ENCODE assay signal across 9 cellular contexts in genomic region chr11:15707971-15708370, GRCh38.
A peak's percentile ranks its signal among the peaks of the same experiment; 100 is the strongest.
DNase-seq lines count a peak whose midpoint lies in the region; ATAC-seq and TF ChIP-seq lines count a peak whose summit lies in the region.
"Had no signal": no experiment of that assay in that cellular context is flagged by ENCODE, and none has a peak within 500 bp of the region (broad histone marks: within the 10 kb centered on the region; RNA-seq: fewer than 3 reads in every experiment).

No MANE protein-coding gene starts in this region.

- H3K27me3 Mint-ChIP-seq in dendritic cell treated with granulocyte-macrophage colony-stimulating factor and Interleukin-4, amounts not matched to agents 40 ng/mL and 50 ng/mL, for 4 days = peaks cover 25% of the 10 kb centered on the region
- no peaks in the 10 kb centered on the region for H3K27me3 Mint-ChIP-seq in activated T-cell treated with anti-CD3 and anti-CD28 coated beads, Interleukin-2, amount 50 U/mL, for 4 hours (ENCODE audit: low read depth)

- WGBS in sigmoid colon, 2 donors = 10 to 29% methylated on average over 2 of the region's 2 CpGs

- peak; percentile 85 for DNase-seq in DMS53 (lab: John Stamatoyannopoulos, UW)
- DNase-seq in NCI-H446 (lab: John Stamatoyannopoulos, UW) = peak; percentile 37 to 78
- peak; percentile 77 for DNase-seq in mucosa of gallbladder (ENCODE audit: low spot score)
- DNase-seq in sigmoid colon = no peak
- DNase-seq in activated T-cell treated with anti-CD3 and anti-CD28 coated beads, Interleukin-2, amount 50 U/mL, for 4 hours = no peak
- no peak for DNase-seq in NCI-H187 treated with DMSO at 0.1 percent for 48 hours (lab: John Stamatoyannopoulos, UW)
- DNase-seq: dermis blood vessel endothelial cell had no signal

- no peaks in the 10 kb centered on the region for H3K27me3 ChIP-seq in sigmoid colon

- intact Hi-C loops in dendritic cell treated with granulocyte-macrophage colony-stimulating factor and Interleukin-4, amounts not matched to agents 40 ng/mL and 50 ng/mL, for 4 days (cut with micrococcal nuclease) = no loop called here
- intact Hi-C loops in sigmoid colon (cut with DNase I) = no loop called here

- no peaks in the 10 kb centered on the region for H3K36me3 ChIP-seq in sigmoid colon

- no peak overlapping the region for H3K4me3 ChIP-seq in sigmoid colon

- no peak for TF ChIP-seq CTCF in sigmoid colon (IDR thresholded peaks at IDR 0.05)

- H3K4me1 ChIP-seq in sigmoid colon = peaks cover 0 to 11% (median 3%) of the 10 kb centered on the region in 4 donors

- no peaks in the 10 kb centered on the region for H3K36me3 Mint-ChIP-seq in dendritic cell treated with granulocyte-macrophage colony-stimulating factor and Interleukin-4, amounts not matched to agents 40 ng/mL and 50 ng/mL, for 4 days (ENCODE audit: low read depth)
- H3K36me3 Mint-ChIP-seq in activated T-cell treated with anti-CD3 and anti-CD28 coated beads, Interleukin-2, amount 50 U/mL, for 4 hours (ENCODE audit: insufficient read depth) = no peaks in the 10 kb centered on the region

- H3K4me1 Mint-ChIP-seq in dendritic cell treated with granulocyte-macrophage colony-stimulating factor and Interleukin-4, amounts not matched to agents 40 ng/mL and 50 ng/mL, for 4 days (ENCODE audit: low read depth) = peaks cover 20% of the 10 kb centered on the region
- H3K4me1 Mint-ChIP-seq in activated T-cell treated with anti-CD3 and anti-CD28 coated beads, Interleukin-2, amount 50 U/mL, for 4 hours (ENCODE audit: low read depth) = no peaks in the 10 kb centered on the region

- no peaks in the 10 kb centered on the region for H3K9me3 ChIP-seq in sigmoid colon

- H3K27ac Mint-ChIP-seq in dendritic cell treated with granulocyte-macrophage colony-stimulating factor and Interleukin-4, amounts not matched to agents 40 ng/mL and 50 ng/mL, for 4 days = peak overlapping the region; percentile 43

- no peak overlapping the region for H3K4me3 Mint-ChIP-seq in dendritic cell treated with granulocyte-macrophage colony-stimulating factor and Interleukin-4, amounts not matched to agents 40 ng/mL and 50 ng/mL, for 4 days
- H3K4me3 Mint-ChIP-seq in activated T-cell treated with anti-CD3 and anti-CD28 coated beads, Interleukin-2, amount 50 U/mL, for 4 hours = no peak overlapping the region

- no peak for ATAC-seq in HG02588 (IDR thresholded peaks at IDR 0.05; ENCODE audit: unreplicated experiment)
- ATAC-seq in activated T-cell treated with anti-CD3 and anti-CD28 coated beads, Interleukin-2, amount 50 U/mL, for 4 hours = no peak

- no peak for TF ChIP-seq POLR2A in sigmoid colon (IDR thresholded peaks at IDR 0.05)

- peaks cover 28% of the 10 kb centered on the region for H3K9me3 Mint-ChIP-seq in dendritic cell treated with granulocyte-macrophage colony-stimulating factor and Interleukin-4, amounts not matched to agents 40 ng/mL and 50 ng/mL, for 4 days
- H3K9me3 Mint-ChIP-seq in activated T-cell treated with anti-CD3 and anti-CD28 coated beads, Interleukin-2, amount 50 U/mL, for 4 hours = peaks cover 8% of the 10 kb centered on the region

- H3K27ac ChIP-seq in sigmoid colon = no peak overlapping the region

- no peak for TF ChIP-seq EP300 in sigmoid colon (IDR thresholded peaks at IDR 0.05)

Comparison
In these comparisons a context has a peak if more than half of its experiments do, and no peak if none do; other contexts are left out.
1. DNase-seq: peak in DMS53 (single experiment), NCI-H446 (2 of 2) and mucosa of gallbladder (single experiment); none in sigmoid colon (single experiment), activated T-cell treated with anti-CD3 and anti-CD28 coated beads, Interleukin-2, amount 50 U/mL, for 4 hours (single experiment) and NCI-H187 treated with DMSO at 0.1 percent for 48 hours (single experiment).